13 cellular contexts compared by ENCODE assay signal in the genomic region with DNA sequence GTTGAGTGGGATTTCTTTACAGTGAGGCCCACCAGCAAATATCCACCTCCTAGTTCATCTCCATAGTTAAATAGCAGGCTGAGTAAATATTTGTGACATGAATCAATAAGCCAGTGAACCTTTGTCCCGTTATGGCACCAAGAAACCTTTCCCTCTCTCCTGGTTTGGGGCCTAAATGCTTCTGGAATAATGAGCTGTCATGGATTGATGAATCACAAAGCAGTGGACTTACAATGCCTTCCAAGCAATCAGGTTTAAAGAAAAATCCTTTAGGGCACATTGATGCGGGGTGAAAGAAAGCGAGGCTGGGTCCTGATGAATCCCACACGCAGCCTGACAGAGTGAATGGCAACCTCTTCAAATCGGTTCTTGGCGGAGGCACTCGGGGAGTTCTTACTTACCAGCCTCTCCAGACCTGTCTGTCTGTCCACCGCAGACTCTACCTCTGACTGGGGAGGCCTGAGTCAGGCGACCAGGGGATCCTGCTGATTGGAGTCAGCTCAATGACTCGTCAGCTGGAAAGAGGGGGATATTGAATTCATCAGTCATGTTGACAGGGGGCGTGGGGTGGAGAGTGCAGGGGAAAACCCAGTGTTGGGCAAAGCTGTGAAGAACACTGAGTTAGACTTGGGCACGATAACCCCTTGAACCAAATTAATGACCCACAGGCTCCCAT.
DNase-seq lines count a peak whose midpoint lies in the region; ATAC-seq and TF ChIP-seq lines count a peak whose summit lies in the region.
"Had no signal": no experiment of that assay in that cellular context is flagged by ENCODE, and none has a peak within 500 bp of the region (broad histone marks: within the 10 kb centered on the region; RNA-seq: fewer than 3 reads in every experiment).

No MANE protein-coding gene starts in this region.

- no peaks in the 10 kb centered on the region for H3K36me3 ChIP-seq in kidney epithelial cell (ENCODE audit: control insufficient read depth, insufficient read depth, low read length)
- H3K36me3 ChIP-seq: thyroid gland had no signal

- no peaks in the 10 kb centered on the region for H3K36me3 Mint-ChIP-seq in type B pancreatic cell
- H3K36me3 Mint-ChIP-seq in activated T-cell treated with anti-CD3 and anti-CD28 coated beads, Interleukin-2, amount 50 U/mL, for 24 hours (ENCODE audit: low read depth) = no peaks in the 10 kb centered on the region
- H3K36me3 Mint-ChIP-seq in activated CD4-positive, alpha-beta T cell treated with anti-CD3 and anti-CD28 coated beads, Interleukin-2, amount 10 ng/mL, durations not matched to agents 7 days and 5 days (ENCODE audit: low read depth) = no peaks in the 10 kb centered on the region

- DNase-seq in NCI-H345 (lab: John Stamatoyannopoulos, UW) (peak; percentile 16), NCI-H345 treated with DMSO at 0.1 percent for 48 hours (lab: John Stamatoyannopoulos, UW; ENCODE audit: unreplicated experiment) (no peak), kidney epithelial cell (ENCODE audit: low read depth) (peak; percentile 44), type B pancreatic cell (ENCODE audit: extremely low spot score, unreplicated experiment) (no peak), 8988T (no peak)
- no peak for DNase-seq in activated T-cell treated with anti-CD3 and anti-CD28 coated beads, Interleukin-2, amount 50 U/mL, for 24 hours
- DNase-seq in activated CD4-positive, alpha-beta T cell treated with anti-CD3 and anti-CD28 coated beads, Interleukin-2, amount 10 ng/mL, durations not matched to agents 7 days and 5 days = no peak
- DNase-seq: activated CD4-positive, alpha-beta T cell treated with anti-CD3 and anti-CD28 coated beads, Interleukin-2, amount 50 U/mL, for 48 hours; activated gamma-delta T cell treated with Interleukin-2 at 50 U/mL for 16 hours; caudate nucleus; MM.1S; thyroid gland had no signal

- H3K4me1 Mint-ChIP-seq in type B pancreatic cell (ENCODE audit: unreplicated experiment) = peaks cover 43% of the 10 kb centered on the region
- H3K4me1 Mint-ChIP-seq in activated T-cell treated with anti-CD3 and anti-CD28 coated beads, Interleukin-2, amount 50 U/mL, for 24 hours (ENCODE audit: low read depth) = peaks cover 5% of the 10 kb centered on the region
- peaks cover 5% of the 10 kb centered on the region for H3K4me1 Mint-ChIP-seq in activated CD4-positive, alpha-beta T cell treated with anti-CD3 and anti-CD28 coated beads, Interleukin-2, amount 10 ng/mL, durations not matched to agents 7 days and 5 days

- H3K27ac Mint-ChIP-seq in type B pancreatic cell = peak overlapping the region; percentile 68
- H3K27ac Mint-ChIP-seq in activated T-cell treated with anti-CD3 and anti-CD28 coated beads, Interleukin-2, amount 50 U/mL, for 24 hours = no peak overlapping the region
- H3K27ac Mint-ChIP-seq in activated CD4-positive, alpha-beta T cell treated with anti-CD3 and anti-CD28 coated beads, Interleukin-2, amount 10 ng/mL, durations not matched to agents 7 days and 5 days = no peak overlapping the region

- H3K4me3 Mint-ChIP-seq in type B pancreatic cell = peak overlapping the region; percentile 63
- no peak overlapping the region for H3K4me3 Mint-ChIP-seq in activated T-cell treated with anti-CD3 and anti-CD28 coated beads, Interleukin-2, amount 50 U/mL, for 24 hours
- no peak overlapping the region for H3K4me3 Mint-ChIP-seq in activated CD4-positive, alpha-beta T cell treated with anti-CD3 and anti-CD28 coated beads, Interleukin-2, amount 10 ng/mL, durations not matched to agents 7 days and 5 days

- TF ChIP-seq CTCF in kidney epithelial cell (IDR thresholded peaks at IDR 0.05; ENCODE audit: insufficient read depth, low read length, poor library complexity, severe bottlenecking) (no peak), type B pancreatic cell (conservative IDR thresholded peaks at IDR 0.05) (no peak)

- POLR2A ChIA-PET in activated CD4-positive, alpha-beta T cell treated with anti-CD3 and anti-CD28 coated beads, Interleukin-2, amount 10 ng/mL, durations not matched to agents 7 days and 5 days (lab: Charles Lee) = no interaction called here

- CTCF ChIA-PET in activated CD4-positive, alpha-beta T cell treated with anti-CD3 and anti-CD28 coated beads, Interleukin-2, amount 10 ng/mL, durations not matched to agents 7 days and 5 days (lab: Charles Lee) = interaction anchor here (1.2 kb wide), 1 partner anchor 1009 kb away, joined by 3 read pairs; no protein-coding TSS in a partner anchor

- peaks cover 4% of the 10 kb centered on the region for H3K9me3 Mint-ChIP-seq in type B pancreatic cell
- no peaks in the 10 kb centered on the region for H3K9me3 Mint-ChIP-seq in activated T-cell treated with anti-CD3 and anti-CD28 coated beads, Interleukin-2, amount 50 U/mL, for 24 hours
- H3K9me3 Mint-ChIP-seq in activated CD4-positive, alpha-beta T cell treated with anti-CD3 and anti-CD28 coated beads, Interleukin-2, amount 10 ng/mL, durations not matched to agents 7 days and 5 days = no peaks in the 10 kb centered on the region

- ATAC-seq in SK-N-SH treated with all-trans-retinoic acid at 6 μM for 48 hours = peak; percentile 56

- no peaks in the 10 kb centered on the region for H3K27me3 ChIP-seq in kidney epithelial cell (ENCODE audit: control insufficient read depth, insufficient read depth, low read length)
- H3K27me3 ChIP-seq: thyroid gland had no signal

- H3K4me3 ChIP-seq in kidney epithelial cell (ENCODE audit: low read depth, low read length) = no peak overlapping the region
- H3K4me3 ChIP-seq: thyroid gland had no signal

- no peaks in the 10 kb centered on the region for H3K27me3 Mint-ChIP-seq in type B pancreatic cell
- H3K27me3 Mint-ChIP-seq in activated T-cell treated with anti-CD3 and anti-CD28 coated beads, Interleukin-2, amount 50 U/mL, for 24 hours = no peaks in the 10 kb centered on the region
- no peaks in the 10 kb centered on the region for H3K27me3 Mint-ChIP-seq in activated CD4-positive, alpha-beta T cell treated with anti-CD3 and anti-CD28 coated beads, Interleukin-2, amount 10 ng/mL, durations not matched to agents 7 days and 5 days

TF ChIP-seq in SK-N-SH treated with all-trans-retinoic acid at 6 μM for 48 hours, 23 proteins besides CTCF, POLR2A, EP300 and RAD21:
- TF ChIP-seq PATZ1 (CRISPR knock-in tag; IDR thresholded peaks at IDR 0.05; ENCODE audit: borderline replicate concordance) (no peak), ZFP3 (CRISPR knock-in tag; IDR thresholded peaks at IDR 0.05) (no peak), ARNTL (CRISPR knock-in tag; IDR thresholded peaks at IDR 0.05; ENCODE audit: borderline replicate concordance, low read depth) (no peak), CSDC2 (CRISPR knock-in tag; IDR thresholded peaks at IDR 0.05) (no peak), OSR1 (CRISPR knock-in tag; IDR thresholded peaks at IDR 0.05) (no peak), ZNF8 (CRISPR knock-in tag; IDR thresholded peaks at IDR 0.05) (no peak), SNAI2 (CRISPR knock-in tag; IDR thresholded peaks at IDR 0.05) (no peak), ISL1 (CRISPR knock-in tag; IDR thresholded peaks at IDR 0.05) (no peak)

Comparison
In these comparisons a context has a peak if more than half of its experiments do, and no peak if none do; other contexts are left out.
1. DNase-seq: peak in NCI-H345 (single experiment) and kidney epithelial cell (single experiment); none in NCI-H345 treated with DMSO at 0.1 percent for 48 hours (single experiment), type B pancreatic cell (single experiment), 8988T (single experiment), activated T-cell treated with anti-CD3 and anti-CD28 coated beads, Interleukin-2, amount 50 U/mL, for 24 hours (single experiment) and activated CD4-positive, alpha-beta T cell treated with anti-CD3 and anti-CD28 coated beads, Interleukin-2, amount 10 ng/mL, durations not matched to agents 7 days and 5 days (single experiment).